20 cellular contexts compared by ENCODE assay signal in the genomic region with DNA sequence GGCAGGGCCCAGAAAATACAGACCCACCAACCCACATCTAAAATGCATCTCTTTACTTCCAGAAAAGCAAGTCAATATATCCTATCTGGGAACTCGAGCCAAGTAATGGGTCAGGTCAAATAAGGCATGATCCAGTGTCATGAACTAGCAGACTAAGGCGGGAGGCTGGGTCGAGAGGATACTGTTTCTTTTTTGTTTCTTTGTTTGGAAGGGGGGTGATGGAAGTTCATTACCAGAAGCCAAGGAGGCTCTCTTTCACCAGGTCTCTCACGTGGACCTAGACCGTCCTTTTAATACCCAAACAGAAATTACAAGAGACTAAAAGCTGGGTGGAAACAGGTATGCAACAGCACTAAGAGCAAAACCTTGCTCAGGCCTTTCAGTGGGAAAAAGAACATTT.
DNase-seq lines count a peak whose midpoint lies in the region; ATAC-seq and TF ChIP-seq lines count a peak whose summit lies in the region.
"Had no signal": no experiment of that assay in that cellular context is flagged by ENCODE, and none has a peak within 500 bp of the region (broad histone marks: within the 10 kb centered on the region; RNA-seq: fewer than 3 reads in every experiment).

No MANE protein-coding gene starts in this region.

- peaks cover 34 to 84% (median 73%) of the 10 kb centered on the region in 4 donors for H3K4me1 Mint-ChIP-seq in naive thymus-derived CD8-positive, alpha-beta T cell

- H3K36me3 ChIP-seq in HUES6 (ENCODE audit: control insufficient read depth, insufficient read depth, low read length): no peaks in the 10 kb centered on the region
- H3K36me3 ChIP-seq in mucosa of descending colon (ENCODE audit: low read depth): no peaks in the 10 kb centered on the region
- no peaks in the 10 kb centered on the region for H3K36me3 ChIP-seq in upper lobe of right lung
- H3K36me3 ChIP-seq: cardiac muscle cell, neutrophil had no signal

- no peaks in the 10 kb centered on the region for H3K36me3 Mint-ChIP-seq in naive thymus-derived CD8-positive, alpha-beta T cell

- peak overlapping the region; percentile 62 for H3K9ac ChIP-seq in HUES6 (ENCODE audit: low read length)

- DNase-seq in naive thymus-derived CD8-positive, alpha-beta T cell: no peak
- DNase-seq in NOMO-1 (lab: John Stamatoyannopoulos, UW; ENCODE audit: unreplicated experiment in 2 of 2): no peak
- DNase-seq in mucosa of descending colon: no peak
- DNase-seq in upper lobe of right lung: no peak
- no peak for DNase-seq in HPDE6-E6E7 (ENCODE audit: extremely low spot score)
- DNase-seq: activated CD8-positive, alpha-beta T cell treated with anti-CD3 and anti-CD28 coated beads, Interleukin-2, amount 10 ng/mL, durations not matched to agents 7 days and 5 days; foreskin fibroblast; KG1; NCI-H1048; NCI-H2171; RPMI8226; stimulated activated CD4-positive, alpha-beta T cell treated with anti-CD3 and anti-CD28 coated beads, Interleukin-2, amount 100 ng/mL, for 48 hours; SW 1271; trophoblast cell had no signal

- ATAC-seq in naive thymus-derived CD8-positive, alpha-beta T cell: no peak
- ATAC-seq in mucosa of descending colon (no peak), upper lobe of right lung (no peak)
- ATAC-seq: activated CD8-positive, alpha-beta T cell treated with anti-CD3 and anti-CD28 coated beads, Interleukin-2, amount 10 ng/mL, durations not matched to agents 7 days and 5 days had no signal

- H3K27me3 Mint-ChIP-seq in naive thymus-derived CD8-positive, alpha-beta T cell: no peaks in the 10 kb centered on the region

- no peaks in the 10 kb centered on the region for H3K9me3 Mint-ChIP-seq in naive thymus-derived CD8-positive, alpha-beta T cell
- H3K9me3 Mint-ChIP-seq: activated T-helper 1 cell treated with anti-CD3 and anti-CD28 coated beads, Interleukin-12 subunit alpha, Interleukin-12 subunit beta, Interleukin-2, Interleukin-4 antibody, amounts not matched to agents 30 ng/mL and 10 ng/mL and 1 ng/mL, durations not matched to agents 14 hours and 24 hours and 36 hours had no signal

- intact Hi-C loops in mucosa of descending colon (cut with DNase I, micrococcal nuclease) (no loop called here), upper lobe of right lung (cut with DNase I) (no loop called here)

- no peak for TF ChIP-seq CTCF in mucosa of descending colon (IDR thresholded peaks at IDR 0.05)
- TF ChIP-seq CTCF in upper lobe of right lung (IDR thresholded peaks at IDR 0.05): no peak

- peak overlapping the region in 8 of 10 donors; percentile 35 to 81 (median 48) for H3K27ac Mint-ChIP-seq in naive thymus-derived CD8-positive, alpha-beta T cell
- H3K27ac Mint-ChIP-seq: activated CD8-positive, alpha-beta T cell treated with anti-CD3 and anti-CD28 coated beads, Interleukin-2, amount 10 ng/mL, durations not matched to agents 7 days and 5 days; activated T-helper 1 cell treated with anti-CD3 and anti-CD28 coated beads, Interleukin-12 subunit alpha, Interleukin-12 subunit beta, Interleukin-2, Interleukin-4 antibody, amounts not matched to agents 30 ng/mL and 10 ng/mL and 1 ng/mL, durations not matched to agents 14 hours and 24 hours and 36 hours had no signal

- peak overlapping the region; percentile 85 for H3K27ac ChIP-seq in HUES6 (ENCODE audit: low read depth, low read length)
- H3K27ac ChIP-seq in cingulate gyrus (ENCODE audit: low read depth, low read length): peak overlapping the region; percentile 93
- H3K27ac ChIP-seq in temporal lobe (ENCODE audit: low read depth, low read length): peak overlapping the region; percentile 96
- no peak overlapping the region for H3K27ac ChIP-seq in upper lobe of right lung
- H3K27ac ChIP-seq: cardiac muscle cell, neutrophil had no signal

- H3K4me3 ChIP-seq in HUES6 (ENCODE audit: low read depth, low read length) (no peak overlapping the region), mucosa of descending colon (no peak overlapping the region), upper lobe of right lung (no peak overlapping the region)
- H3K4me3 ChIP-seq: cardiac muscle cell had no signal

- no peaks in the 10 kb centered on the region for H3K9me3 ChIP-seq in HUES6 (ENCODE audit: control insufficient read depth, insufficient read depth, low read depth, low read length)
- H3K9me3 ChIP-seq in mucosa of descending colon: no peaks in the 10 kb centered on the region
- no peaks in the 10 kb centered on the region for H3K9me3 ChIP-seq in upper lobe of right lung
- H3K9me3 ChIP-seq: neutrophil had no signal

- H3K4me1 ChIP-seq in HUES6 (ENCODE audit: control insufficient read depth, insufficient read depth, low read length) (peaks cover 73% of the 10 kb centered on the region), mucosa of descending colon (ENCODE audit: low read depth) (peaks cover 33% of the 10 kb centered on the region), upper lobe of right lung (peaks cover 27% of the 10 kb centered on the region)

- peak overlapping the region in 2 of 10 donors; percentile 8 to 20 for H3K4me3 Mint-ChIP-seq in naive thymus-derived CD8-positive, alpha-beta T cell
- H3K4me3 Mint-ChIP-seq: activated CD8-positive, alpha-beta T cell treated with anti-CD3 and anti-CD28 coated beads, Interleukin-2, amount 10 ng/mL, durations not matched to agents 7 days and 5 days; activated T-helper 1 cell treated with anti-CD3 and anti-CD28 coated beads, Interleukin-12 subunit alpha, Interleukin-12 subunit beta, Interleukin-2, Interleukin-4 antibody, amounts not matched to agents 30 ng/mL and 10 ng/mL and 1 ng/mL, durations not matched to agents 14 hours and 24 hours and 36 hours had no signal

- H3K27me3 ChIP-seq in HUES6 (ENCODE audit: control insufficient read depth, insufficient read depth, low read length): no peaks in the 10 kb centered on the region
- H3K27me3 ChIP-seq in upper lobe of right lung: no peaks in the 10 kb centered on the region
- H3K27me3 ChIP-seq: cardiac muscle cell, neutrophil had no signal

- POLR2A ChIA-PET in naive thymus-derived CD8-positive, alpha-beta T cell (lab: Charles Lee): interaction anchor here (0.9 to 11.6 kb wide), 3 partner anchors 7 to 37 kb away, joined by 4 to 98 read pairs (median 36); no protein-coding TSS in a partner anchor
